ENCODE assay signal across 12 cellular contexts in the genomic region with DNA sequence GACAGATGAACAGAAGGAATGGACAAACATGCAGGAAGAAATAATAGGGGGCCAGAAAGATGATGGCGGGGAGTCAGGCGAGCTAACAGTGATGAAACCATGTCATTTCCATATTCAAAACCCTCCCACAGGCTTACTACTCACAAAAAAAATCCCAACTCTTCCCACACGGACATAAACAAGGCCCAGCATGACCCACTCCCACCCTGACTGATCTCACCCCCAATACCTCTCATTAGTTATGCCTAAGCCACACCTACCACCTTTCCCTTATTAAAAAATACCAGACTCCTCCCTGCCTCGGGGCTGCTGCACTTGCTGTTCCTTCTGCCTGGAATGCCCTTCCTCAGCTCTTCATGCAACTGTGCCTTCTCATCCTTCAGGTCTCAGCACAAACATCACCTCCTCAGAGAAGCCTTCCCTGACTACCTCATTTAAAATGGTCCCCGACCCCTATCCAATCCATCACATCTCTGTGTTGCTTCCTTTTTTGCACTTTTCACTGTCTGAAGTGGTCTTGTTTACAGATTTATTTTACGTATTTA.
DNase-seq lines count a peak whose midpoint lies in the region; ATAC-seq, FAIRE-seq and TF ChIP-seq lines count a peak whose summit lies in the region.
"Had no signal": no experiment of that assay in that cellular context is flagged by ENCODE, and none has a peak within 500 bp of the region (broad histone marks: within the 10 kb centered on the region; RNA-seq: fewer than 3 reads in every experiment).

No MANE protein-coding gene starts in this region.

- H3K27ac ChIP-seq in left ventricle myocardium inferior (replicated peaks) = peak overlapping the region; percentile 82
- peak overlapping the region; percentile 81 for H3K27ac ChIP-seq in endodermal cell (ENCODE audit: low read depth, low read length)
- peak overlapping the region in 3 of 4 donors; percentile 60 to 72 (median 62) for H3K27ac ChIP-seq in pancreas
- H3K27ac ChIP-seq: testis had no signal

- H3K9me3 ChIP-seq in left ventricle myocardium inferior (replicated peaks) (no peaks in the 10 kb centered on the region), endodermal cell (ENCODE audit: control insufficient read depth, low read length) (no peaks in the 10 kb centered on the region), pancreas (no peaks in the 10 kb centered on the region)
- H3K9me3 ChIP-seq: testis had no signal

- H3K27me3 ChIP-seq in left ventricle myocardium inferior (ENCODE audit: low read depth) = no peaks in the 10 kb centered on the region
- H3K27me3 ChIP-seq in endodermal cell (ENCODE audit: control insufficient read depth, insufficient read depth, low read length, poor library complexity, severe bottlenecking) = no peaks in the 10 kb centered on the region
- H3K27me3 ChIP-seq in pancreas = no peaks in the 10 kb centered on the region
- H3K27me3 ChIP-seq: testis had no signal

- H3K9me3 Mint-ChIP-seq in endodermal cell = no peaks in the 10 kb centered on the region
- peaks cover 0 to 4% (median 0%) of the 10 kb centered on the region in 7 donors for H3K9me3 Mint-ChIP-seq in CD14-positive monocyte
- H3K9me3 Mint-ChIP-seq: activated CD4-positive, alpha-beta T cell treated with anti-CD3 and anti-CD28 coated beads, Interleukin-2, amount 10 ng/mL, durations not matched to agents 24 days and 14 days had no signal

- H3K27ac Mint-ChIP-seq in endodermal cell = no peak overlapping the region
- no peak overlapping the region for H3K27ac Mint-ChIP-seq in CD14-positive monocyte
- H3K27ac Mint-ChIP-seq: activated CD4-positive, alpha-beta T cell treated with anti-CD3 and anti-CD28 coated beads, Interleukin-2, amount 10 ng/mL, durations not matched to agents 24 days and 14 days; naive B cell had no signal

- peaks cover 33% of the 10 kb centered on the region for H3K36me3 Mint-ChIP-seq in endodermal cell (ENCODE audit: low read depth)
- H3K36me3 Mint-ChIP-seq in CD14-positive monocyte = peaks cover 0 to 45% of the 10 kb centered on the region in 2 donors

- TF ChIP-seq CTCF in left ventricle myocardium inferior (IDR thresholded peaks at IDR 0.05; ENCODE audit: borderline replicate concordance) (no peak), endodermal cell (conservative IDR thresholded peaks at IDR 0.05) (no peak), pancreas (IDR thresholded peaks at IDR 0.05) (no peak), CD14-positive monocyte (IDR thresholded peaks at IDR 0.05) (no peak), GM10266 (IDR thresholded peaks at IDR 0.05; ENCODE audit: control insufficient read depth, insufficient read depth, low read depth, missing control alignments) (no peak)

- H3K4me1 Mint-ChIP-seq in endodermal cell = peaks cover 25% of the 10 kb centered on the region
- peaks cover 4% of the 10 kb centered on the region for H3K4me1 Mint-ChIP-seq in CD14-positive monocyte

- no peak overlapping the region for H3K9ac ChIP-seq in endodermal cell (ENCODE audit: extremely low read depth, low read length, poor library complexity, severe bottlenecking)

- 93 to 94% methylated on average over 3 to 6 of the region's 6 CpGs for WGBS in endodermal cell (ENCODE audit: insufficient coverage in 1 of 2, insufficient read length in 1 of 2), 2 experiments
- WGBS in pancreas, 2 donors = 69 to 78% methylated on average over 6 of the region's 6 CpGs

- ATAC-seq in Right ventricle myocardium superior (ENCODE audit: poor library complexity) (no peak), pancreas (no peak)

- DNase-seq in left ventricle myocardium inferior (no peak), Right ventricle myocardium superior (no peak), endodermal cell (no peak), pancreas (no peak), CD14-positive monocyte (ENCODE audit: low spot score) (no peak), GM10266 (ENCODE audit: extremely low spot score) (no peak), dermis blood vessel endothelial cell (no peak)
- DNase-seq in stimulated activated naive CD4-positive, alpha-beta T cell treated with Interleukin-2 at 50 U/mL for 16 hours (lab: John Stamatoyannopoulos, UW) = no peak
- DNase-seq: ACHN; activated CD4-positive, alpha-beta T cell treated with anti-CD3 and anti-CD28 coated beads, Interleukin-2, amount 10 ng/mL, durations not matched to agents 24 days and 14 days; naive B cell had no signal

- H3K27me3 Mint-ChIP-seq in endodermal cell (ENCODE audit: insufficient read depth) = no peaks in the 10 kb centered on the region
- H3K27me3 Mint-ChIP-seq in CD14-positive monocyte (ENCODE audit: low read depth in 3 of 3) = no peaks in the 10 kb centered on the region
- H3K27me3 Mint-ChIP-seq: activated CD4-positive, alpha-beta T cell treated with anti-CD3 and anti-CD28 coated beads, Interleukin-2, amount 10 ng/mL, durations not matched to agents 24 days and 14 days; naive B cell had no signal

- peak overlapping the region; percentile 39 for H3K4me3 ChIP-seq in left ventricle myocardium inferior
- H3K4me3 ChIP-seq in endodermal cell (ENCODE audit: low read length) = no peak overlapping the region
- no peak overlapping the region for H3K4me3 ChIP-seq in pancreas
- H3K4me3 ChIP-seq: testis had no signal

- H3K4me3 Mint-ChIP-seq in endodermal cell (no peak overlapping the region), CD14-positive monocyte (no peak overlapping the region)
- H3K4me3 Mint-ChIP-seq: activated CD4-positive, alpha-beta T cell treated with anti-CD3 and anti-CD28 coated beads, Interleukin-2, amount 10 ng/mL, durations not matched to agents 24 days and 14 days; naive B cell had no signal

- H3K36me3 ChIP-seq in left ventricle myocardium inferior (peaks cover 13% of the 10 kb centered on the region), endodermal cell (ENCODE audit: control insufficient read depth, insufficient read depth, low read length) (peaks cover 74% of the 10 kb centered on the region), pancreas (no peaks in the 10 kb centered on the region)

- intact Hi-C loops in left ventricle myocardium inferior (cut with micrococcal nuclease) (no loop called here), Right ventricle myocardium superior (cut with DNase I) (loop anchor here (5.0 kb wide), 1 partner anchor 145 kb away; the partner anchor contains the start of gene PREX1), pancreas (cut with DNase I) (no loop called here), CD14-positive monocyte (cut with micrococcal nuclease) (no loop called here)

- FAIRE-seq in pancreas (lab: Jason Lieb, UNC) = no peak

- H3K4me1 ChIP-seq in left ventricle myocardium inferior (peaks cover 62% of the 10 kb centered on the region), endodermal cell (ENCODE audit: control insufficient read depth, insufficient read depth, low read length) (peaks cover 13% of the 10 kb centered on the region), pancreas (peaks cover 9 to 42% (median 35%) of the 10 kb centered on the region in 3 donors)
